8 cellular contexts compared by ENCODE assay signal in genomic region chrX:3699841-3700381, GRCh38. TPM values are rescaled to one million over a fixed set of nuclear protein-coding genes. Genes with fewer than 3 reads are reported as not detected.
DNase-seq lines count a peak whose midpoint lies in the region; ATAC-seq and TF ChIP-seq lines count a peak whose summit lies in the region.

No MANE protein-coding gene starts in this region.

- peaks cover 0 to 5% (median 4%) of the 10 kb centered on the region in 4 donors for H3K4me1 ChIP-seq in esophagus muscularis mucosa

- H3K9me3 Mint-ChIP-seq in stimulated activated naive CD8-positive, alpha-beta T cell treated with anti-CD3 and anti-CD28 coated beads, Interleukin-15, amount 100 ng/mL, for 72 hours, result peaks cover 0 to 6% of the 10 kb centered on the region in 2 donors

- H3K4me1 Mint-ChIP-seq in stimulated activated naive CD8-positive, alpha-beta T cell treated with anti-CD3 and anti-CD28 coated beads, Interleukin-15, amount 100 ng/mL, for 72 hours, result peaks cover 75% of the 10 kb centered on the region

- intact Hi-C loops in esophagus muscularis mucosa (cut with DNase I), result no loop called here

- no peaks in the 10 kb centered on the region for H3K27me3 ChIP-seq in esophagus muscularis mucosa

- no peaks in the 10 kb centered on the region for H3K36me3 ChIP-seq in esophagus muscularis mucosa

- peak; percentile 3 for DNase-seq in GF-D8 (lab: John Stamatoyannopoulos, UW)
- peak; percentile 33 for DNase-seq in NB4 (ENCODE audit: low read depth)
- no peak for DNase-seq in esophagus muscularis mucosa (ENCODE audit: extremely low spot score)
- no peak for DNase-seq in stimulated activated naive CD8-positive, alpha-beta T cell treated with anti-CD3 and anti-CD28 coated beads, Interleukin-15, amount 100 ng/mL, for 72 hours
- no peak for DNase-seq in GM20000 (ENCODE audit: low spot score)
- no peak for DNase-seq in stimulated activated CD4-positive, alpha-beta T cell treated with anti-CD3 and anti-CD28 coated beads, Interleukin-4, amount 100 ng/mL, for 4 hours
- no peak for DNase-seq in activated CD4-positive, alpha-beta T cell treated with anti-CD3 and anti-CD28 coated beads, Interleukin-2, amount 50 U/mL, for 4 hours

- H3K4me3 Mint-ChIP-seq in stimulated activated naive CD8-positive, alpha-beta T cell treated with anti-CD3 and anti-CD28 coated beads, Interleukin-15, amount 100 ng/mL, for 72 hours, result peak overlapping the region; percentile 85 to 86

- TF ChIP-seq EP300 in esophagus muscularis mucosa (IDR thresholded peaks at IDR 0.05), result no peak

- TF ChIP-seq POLR2A in NB4 (IDR thresholded peaks at IDR 0.05; ENCODE audit: extremely low read depth, insufficient read length), result no peak
- TF ChIP-seq POLR2A in esophagus muscularis mucosa (IDR thresholded peaks at IDR 0.05; ENCODE audit: low read depth), result no peak

- no peaks in the 10 kb centered on the region for H3K9me3 ChIP-seq in esophagus muscularis mucosa

- TF ChIP-seq CTCF in NB4 (IDR thresholded peaks at IDR 0.05; ENCODE audit: low read depth, low read length) (no peak), esophagus muscularis mucosa (IDR thresholded peaks at IDR 0.05) (no peak), GM20000 (IDR thresholded peaks at IDR 0.05; ENCODE audit: extremely low read depth, missing control alignments) (no peak)

- WGBS in esophagus muscularis mucosa, result 30% methylated on average over 9 of the region's 9 CpGs

- H3K27ac ChIP-seq in esophagus muscularis mucosa (replicated peaks in 1 of 4), result peak overlapping the region; percentile 40 to 62 (median 52)

- H3K27me3 Mint-ChIP-seq in stimulated activated naive CD8-positive, alpha-beta T cell treated with anti-CD3 and anti-CD28 coated beads, Interleukin-15, amount 100 ng/mL, for 72 hours, result no peaks in the 10 kb centered on the region

- peak; percentile 57 for ATAC-seq in GM21619 (IDR thresholded peaks at IDR 0.05; ENCODE audit: unreplicated experiment)
- ATAC-seq in stimulated activated naive CD8-positive, alpha-beta T cell treated with anti-CD3 and anti-CD28 coated beads, Interleukin-15, amount 100 ng/mL, for 72 hours, result peak; percentile 58

- H3K27ac Mint-ChIP-seq in stimulated activated naive CD8-positive, alpha-beta T cell treated with anti-CD3 and anti-CD28 coated beads, Interleukin-15, amount 100 ng/mL, for 72 hours, result peak overlapping the region; percentile 92 to 96

- H3K4me3 ChIP-seq in NB4 (ENCODE audit: low read depth, low read length) (peak overlapping the region; percentile 60), esophagus muscularis mucosa (peak overlapping the region; percentile 18 to 37 (median 31))

RNA-seq across cellular contexts. Expression of gene PRKX, which starts 13.5 kb away (rescaled TPM):
- 1 to 10 TPM; 5.6 to 8.9 (median 6.6) TPM for total RNA-seq in esophagus muscularis mucosa

Comparison
In these comparisons a context has a peak if more than half of its experiments do, and no peak if none do; other contexts are left out.
1. DNase-seq: peak in GF-D8 (single experiment) and NB4 (single experiment); none in esophagus muscularis mucosa (single experiment), stimulated activated naive CD8-positive, alpha-beta T cell treated with anti-CD3 and anti-CD28 coated beads, Interleukin-15, amount 100 ng/mL, for 72 hours (0 of 2), GM20000 (single experiment), stimulated activated CD4-positive, alpha-beta T cell treated with anti-CD3 and anti-CD28 coated beads, Interleukin-4, amount 100 ng/mL, for 4 hours (0 of 2) and activated CD4-positive, alpha-beta T cell treated with anti-CD3 and anti-CD28 coated beads, Interleukin-2, amount 50 U/mL, for 4 hours (0 of 2).